ENCODE assay signal across 1 cellular context in genomic region chr11:78046486-78046854, GRCh38.
TF ChIP-seq lines count a peak whose summit lies in the region.

No MANE protein-coding gene starts in this region.

TF ChIP-seq in HCT116, 20 proteins besides CTCF, POLR2A, EP300 and RAD21:
- TF ChIP-seq ZBTB33 (IDR thresholded peaks at IDR 0.05; ENCODE audit: extremely low read depth, insufficient replicate concordance, low read length) (no peak), ATF3 (IDR thresholded peaks at IDR 0.05) (no peak), ZNF274 (IDR thresholded peaks at IDR 0.05; ENCODE audit: low read depth, low read length) (no peak), CEBPB (IDR thresholded peaks at IDR 0.05; ENCODE audit: low read depth) (no peak), SRF (IDR thresholded peaks at IDR 0.05; ENCODE audit: low read depth) (no peak), EGR1 (IDR thresholded peaks at IDR 0.05; ENCODE audit: low read depth) (no peak), YY1 (IDR thresholded peaks at IDR 0.05; ENCODE audit: extremely low read depth, insufficient replicate concordance, low read depth, low read length) (no peak), ELF1 (IDR thresholded peaks at IDR 0.05; ENCODE audit: borderline replicate concordance, low read depth) (no peak), POLR2AphosphoS5 (IDR thresholded peaks at IDR 0.05; ENCODE audit: low read depth, low read length) (no peak)
